ENCODE assay signal across 10 cellular contexts in the genomic region with DNA sequence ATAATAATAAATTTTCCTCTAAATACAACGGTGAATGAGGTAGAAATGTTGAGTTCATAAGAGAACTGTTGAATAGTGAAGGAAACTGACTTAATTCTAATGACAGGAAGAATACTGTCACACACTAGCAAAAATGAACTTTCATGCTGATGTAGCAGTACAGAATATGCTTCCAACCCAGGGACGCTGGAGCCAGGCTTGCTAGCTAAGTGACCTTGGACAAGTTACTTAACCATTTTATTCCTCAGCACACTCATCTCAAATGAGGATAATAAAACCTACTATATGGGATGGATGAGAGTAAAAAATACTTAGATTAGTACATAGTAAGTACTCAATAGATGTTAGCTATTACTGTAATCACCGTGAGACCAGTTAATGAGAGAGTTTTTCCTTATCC. TPM values are rescaled to one million over a fixed set of nuclear protein-coding genes. Genes with fewer than 3 reads are reported as not detected.
DNase-seq lines count a peak whose midpoint lies in the region; ATAC-seq and TF ChIP-seq lines count a peak whose summit lies in the region.
"Not testable (repeated sequence)": the region's sequence is repeated elsewhere in the genome, so short reads cannot be mapped to it uniquely, and the experiment has no call there.
"Had no signal": no experiment of that assay in that cellular context is flagged by ENCODE, and none has a peak within 500 bp of the region (broad histone marks: within the 10 kb centered on the region; RNA-seq: fewer than 3 reads in every experiment).

No MANE protein-coding gene starts in this region.

- not testable (repeated sequence) for ATAC-seq in lower lobe of right lung

- DNase-seq in lower lobe of right lung = peak; percentile 37

- H3K4me1 ChIP-seq in lower lobe of right lung = not testable (repeated sequence)

- TF ChIP-seq CTCF in lower lobe of right lung (IDR thresholded peaks at IDR 0.05) = not testable (repeated sequence)

- intact Hi-C loops in lower lobe of right lung (cut with DNase I) = not testable (repeated sequence)

- not testable (repeated sequence) for H3K27me3 ChIP-seq in lower lobe of right lung (ENCODE audit: low read depth)

- H3K4me3 ChIP-seq in lower lobe of right lung = not testable (repeated sequence)

- not testable (repeated sequence) for H3K9me3 ChIP-seq in lower lobe of right lung

- not testable (repeated sequence) for H3K36me3 ChIP-seq in lower lobe of right lung

- not testable (repeated sequence) for H3K27ac ChIP-seq in lower lobe of right lung

RNA-seq across cellular contexts. Expression of a gene that starts 36.5 kb away (rescaled TPM):
- total RNA-seq in lower lobe of right lung = not detected
- total RNA-seq: A673; B cell; Caco-2; Calu3; CD4-positive, alpha-beta memory T cell; CD4-positive, alpha-beta T cell; CD4-positive, CD25-positive, alpha-beta regulatory T cell; CD8-positive, alpha-beta memory T cell; CD8-positive, alpha-beta T cell had no signal
